In genomic region chr1:6416906-6417305, GRCh38 we compare ENCODE assay signal across 1 cellular context.
TF ChIP-seq lines count a peak whose summit lies in the region.

No MANE protein-coding gene starts in this region.

TF ChIP-seq in H1, 55 proteins besides CTCF, POLR2A, EP300 and RAD21:
- TF ChIP-seq BRCA1 (IDR thresholded peaks at IDR 0.05; ENCODE audit: low read depth, low read length): no peak
- no peak for TF ChIP-seq ASH2L (IDR thresholded peaks at IDR 0.05; ENCODE audit: low read length)
- no peak for TF ChIP-seq POU5F1 (IDR thresholded peaks at IDR 0.05; ENCODE audit: low read depth, low read length)
- TF ChIP-seq RFX5 (IDR thresholded peaks at IDR 0.05; ENCODE audit: borderline replicate concordance, low read depth, low read length): no peak
- no peak for TF ChIP-seq HDAC2 (IDR thresholded peaks at IDR 0.05; ENCODE audit: borderline replicate concordance in 1 of 2, low read depth in 2 of 2, low read length in 2 of 2)
- no peak for TF ChIP-seq BCL11A (IDR thresholded peaks at IDR 0.05; ENCODE audit: low read depth in 2 of 2, low read length in 2 of 2)
- no peak for TF ChIP-seq KDM5A (IDR thresholded peaks at IDR 0.05; ENCODE audit: low read length)
- TF ChIP-seq PHF8 (conservative IDR thresholded peaks at IDR 0.05; ENCODE audit: low read depth, low read length): no peak
- TF ChIP-seq MAX (IDR thresholded peaks at IDR 0.05): no peak
- no peak for TF ChIP-seq CEBPB (IDR thresholded peaks at IDR 0.05; ENCODE audit: low read depth, low read length)
- TF ChIP-seq CHD2 (IDR thresholded peaks at IDR 0.05; ENCODE audit: low read length): no peak
- no peak for TF ChIP-seq BACH1 (IDR thresholded peaks at IDR 0.05; ENCODE audit: low read length)
TF ChIP-seq in H1: peak in this region for 0.
